Comparison of ENCODE assay signal across 24 cellular contexts in genomic region chr21:41135715-41136114, GRCh38.
"Had no signal": no experiment of that assay in that cellular context is flagged by ENCODE, and none has a peak within 500 bp of the region (broad histone marks: within the 10 kb centered on the region; RNA-seq: fewer than 3 reads in every experiment).

No MANE protein-coding gene starts in this region.

- H3K27ac Mint-ChIP-seq: activated CD4-positive, alpha-beta T cell treated with anti-CD3 and anti-CD28 coated beads for 36 hours; activated CD8-positive, alpha-beta T cell treated with anti-CD3 and anti-CD28 coated beads for 36 hours; activated naive CD4-positive, alpha-beta T cell treated with anti-CD3 and anti-CD28 coated beads, Interleukin-2, amount 10 ng/mL, durations not matched to agents 7 days and 5 days; activated naive CD8-positive, alpha-beta T cell treated with anti-CD3 and anti-CD28 coated beads for 36 hours; activated T-cell treated with anti-CD3 and anti-CD28 coated beads, Interleukin-2, amount 50 U/mL, for 72 hours; activated T-helper 2 cell treated with anti-CD3 and anti-CD28 coated beads, Interferon-gamma antibody, Interleukin-2, Interleukin-4, amounts not matched to agents 10 μg/mL and 5 μg/mL and 100 μg/mL, durations not matched to agents 14 hours and 24 hours and 36 hours had no signal

- ATAC-seq: activated CD4-positive, alpha-beta T cell treated with anti-CD3 and anti-CD28 coated beads for 36 hours; activated CD8-positive, alpha-beta T cell treated with anti-CD3 and anti-CD28 coated beads for 36 hours; activated T-cell treated with anti-CD3 and anti-CD28 coated beads, Interleukin-2, amount 50 U/mL, for 72 hours; SK-N-SH treated with all-trans-retinoic acid at 6 μM for 48 hours; T-helper 17 cell had no signal

- H3K9me3 ChIP-seq: MG63, Peyer's patch, SJSA1 had no signal

- H3K9me3 Mint-ChIP-seq: activated CD8-positive, alpha-beta T cell treated with anti-CD3 and anti-CD28 coated beads for 36 hours; activated naive CD4-positive, alpha-beta T cell treated with anti-CD3 and anti-CD28 coated beads, Interleukin-2, amount 10 ng/mL, durations not matched to agents 7 days and 5 days; activated naive CD8-positive, alpha-beta T cell treated with anti-CD3 and anti-CD28 coated beads for 36 hours; activated T-cell treated with anti-CD3 and anti-CD28 coated beads, Interleukin-2, amount 50 U/mL, for 72 hours; activated T-helper 2 cell treated with anti-CD3 and anti-CD28 coated beads, Interferon-gamma antibody, Interleukin-2, Interleukin-4, amounts not matched to agents 10 μg/mL and 5 μg/mL and 100 μg/mL, durations not matched to agents 14 hours and 24 hours and 36 hours had no signal

- DNase-seq: activated CD4-positive, alpha-beta T cell treated with anti-CD3 and anti-CD28 coated beads for 36 hours; activated CD8-positive, alpha-beta memory T cell treated with anti-CD3 and anti-CD28 coated beads, Interleukin-2, amount 50 U/mL, for 4 hours; activated CD8-positive, alpha-beta T cell treated with anti-CD3 and anti-CD28 coated beads for 36 hours; activated gamma-delta T cell treated with Interleukin-2 at 50 U/mL for 16 hours; activated naive CD4-positive, alpha-beta T cell treated with anti-CD3 and anti-CD28 coated beads, Interleukin-2, amount 10 ng/mL, durations not matched to agents 7 days and 5 days; activated naive CD8-positive, alpha-beta T cell treated with anti-CD3 and anti-CD28 coated beads for 36 hours; activated T-cell treated with anti-CD3 and anti-CD28 coated beads, Interleukin-2, amount 50 U/mL, for 72 hours; anterior cingulate cortex; cerebellar nuclear complex; MG63; MV-4-11; NCI-H1092 treated with DMSO at 0.1 percent for 48 hours; NCI-H1417 treated with DMSO at 0.1 percent for 48 hours; NCI-H187; NCI-H2081 treated with DMSO at 0.1 percent for 48 hours; NCI-H446; NCI-H82; Peyer's patch; SHP77; T-helper 17 cell; T-helper 9 cell had no signal

- H3K4me1 Mint-ChIP-seq: activated CD4-positive, alpha-beta T cell treated with anti-CD3 and anti-CD28 coated beads for 36 hours; activated naive CD4-positive, alpha-beta T cell treated with anti-CD3 and anti-CD28 coated beads, Interleukin-2, amount 10 ng/mL, durations not matched to agents 7 days and 5 days; activated naive CD8-positive, alpha-beta T cell treated with anti-CD3 and anti-CD28 coated beads for 36 hours had no signal

- H3K36me3 Mint-ChIP-seq: activated naive CD4-positive, alpha-beta T cell treated with anti-CD3 and anti-CD28 coated beads, Interleukin-2, amount 10 ng/mL, durations not matched to agents 7 days and 5 days; activated naive CD8-positive, alpha-beta T cell treated with anti-CD3 and anti-CD28 coated beads for 36 hours had no signal

- H3K4me3 Mint-ChIP-seq: activated CD4-positive, alpha-beta T cell treated with anti-CD3 and anti-CD28 coated beads for 36 hours; activated CD8-positive, alpha-beta T cell treated with anti-CD3 and anti-CD28 coated beads for 36 hours; activated naive CD4-positive, alpha-beta T cell treated with anti-CD3 and anti-CD28 coated beads, Interleukin-2, amount 10 ng/mL, durations not matched to agents 7 days and 5 days; activated naive CD8-positive, alpha-beta T cell treated with anti-CD3 and anti-CD28 coated beads for 36 hours; activated T-cell treated with anti-CD3 and anti-CD28 coated beads, Interleukin-2, amount 50 U/mL, for 72 hours; T-helper 17 cell had no signal

- H3K4me3 ChIP-seq: MG63, Peyer's patch, SJSA1 had no signal

- H3K27me3 ChIP-seq: MG63, Peyer's patch, SJSA1 had no signal

- H3K27ac ChIP-seq: Peyer's patch, SJSA1 had no signal

- H3K36me3 ChIP-seq: MG63, Peyer's patch, SJSA1 had no signal

- H3K4me1 ChIP-seq: Peyer's patch, SJSA1 had no signal
